Comparison of ENCODE assay signal across 1 cellular context in the genomic region with DNA sequence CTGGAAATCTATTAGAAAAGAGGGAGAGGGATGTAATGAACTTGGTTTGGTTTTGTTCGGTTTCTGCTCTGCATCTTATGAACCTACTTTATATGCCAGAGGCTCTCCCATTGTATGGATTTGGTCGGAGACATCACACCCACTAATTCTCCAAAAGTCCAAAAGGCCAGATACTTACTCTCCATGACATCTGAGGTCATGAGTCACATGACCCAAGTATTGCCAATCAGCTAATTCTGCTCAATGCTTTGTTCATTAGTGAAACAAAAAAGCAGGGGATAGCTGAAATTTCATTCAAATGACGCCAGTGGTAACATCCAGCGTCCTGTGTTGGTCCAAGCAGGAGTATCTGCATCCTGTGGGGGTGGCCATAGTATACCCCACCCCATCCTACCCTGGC.
TF ChIP-seq lines count a peak whose summit lies in the region.

No MANE protein-coding gene starts in this region.

TF ChIP-seq in K562, 482 proteins besides CTCF, POLR2A, EP300 and RAD21 (continued from another document):
- no peak for TF ChIP-seq MNT (conservative IDR thresholded peaks at IDR 0.05)
